10 cellular contexts compared by ENCODE assay signal in the genomic region with DNA sequence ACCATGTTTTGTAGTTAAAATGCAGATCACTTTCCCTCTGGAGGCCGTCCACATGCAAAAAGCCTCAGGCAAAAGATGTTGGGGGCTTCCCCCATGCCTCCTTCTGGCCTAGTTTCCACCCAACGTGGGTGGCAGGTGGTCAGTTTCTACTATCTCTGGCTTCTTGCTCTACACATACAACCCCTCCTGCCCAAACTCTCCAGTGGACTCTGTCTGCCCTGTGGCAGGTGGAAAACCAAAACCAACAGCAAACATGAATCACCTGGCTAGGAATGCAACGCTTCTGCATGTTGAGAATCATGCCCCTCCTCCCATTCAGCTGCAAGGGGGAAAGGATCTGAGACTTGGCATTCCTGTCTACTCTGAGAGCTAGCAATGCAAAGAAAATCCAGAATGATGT.
DNase-seq lines count a peak whose midpoint lies in the region; ATAC-seq and TF ChIP-seq lines count a peak whose summit lies in the region.
"Had no signal": no experiment of that assay in that cellular context is flagged by ENCODE, and none has a peak within 500 bp of the region (broad histone marks: within the 10 kb centered on the region; RNA-seq: fewer than 3 reads in every experiment).

No MANE protein-coding gene starts in this region.

- H3K9me3 Mint-ChIP-seq in naive thymus-derived CD8-positive, alpha-beta T cell = no peaks in the 10 kb centered on the region

- H3K4me3 ChIP-seq in HUES6 (ENCODE audit: low read depth, low read length) = no peak overlapping the region
- H3K4me3 ChIP-seq: GM23248 had no signal

- H3K4me3 Mint-ChIP-seq in naive thymus-derived CD8-positive, alpha-beta T cell = no peak overlapping the region

- peaks cover 3% of the 10 kb centered on the region; the same call in 1 of the 2 replicates for H3K36me3 ChIP-seq in HUES6 (ENCODE audit: control insufficient read depth, insufficient read depth, low read length)

- peak overlapping the region; percentile 73 for H3K27ac ChIP-seq in HUES6 (ENCODE audit: low read depth, low read length)
- H3K27ac ChIP-seq: GM23248 had no signal

- no peaks in the 10 kb centered on the region for H3K4me1 Mint-ChIP-seq in naive thymus-derived CD8-positive, alpha-beta T cell

- H3K27me3 Mint-ChIP-seq in naive thymus-derived CD8-positive, alpha-beta T cell = no peaks in the 10 kb centered on the region

- TF ChIP-seq CTCF in GM10266 (IDR thresholded peaks at IDR 0.05; ENCODE audit: control insufficient read depth, insufficient read depth, low read depth, missing control alignments) = no peak

- H3K9ac ChIP-seq in HUES6 (ENCODE audit: low read length) = no peak overlapping the region
- H3K9ac ChIP-seq: GM23248 had no signal

- POLR2A ChIA-PET in naive thymus-derived CD8-positive, alpha-beta T cell (lab: Charles Lee) = no interaction called here

- ATAC-seq in GM21717 (IDR thresholded peaks at IDR 0.05; ENCODE audit: unreplicated experiment) = peak; percentile 73
- ATAC-seq in naive thymus-derived CD8-positive, alpha-beta T cell = no peak

- H3K9me3 ChIP-seq in HUES6 (ENCODE audit: control insufficient read depth, insufficient read depth, low read depth, low read length) = no peaks in the 10 kb centered on the region

- H3K27me3 ChIP-seq in HUES6 (ENCODE audit: control insufficient read depth, insufficient read depth, low read length) = no peaks in the 10 kb centered on the region

- H3K4me1 ChIP-seq in HUES6 (ENCODE audit: control insufficient read depth, insufficient read depth, low read length) = peaks cover 11% of the 10 kb centered on the region

- peaks cover 0 to 6% (median 0%) of the 10 kb centered on the region in 3 donors for H3K36me3 Mint-ChIP-seq in naive thymus-derived CD8-positive, alpha-beta T cell

- H3K27ac Mint-ChIP-seq in naive thymus-derived CD8-positive, alpha-beta T cell = no peak overlapping the region

- DNase-seq in GM10266 (ENCODE audit: extremely low spot score) (peak; percentile 23), kidney glomerular epithelial cell (lab: John Stamatoyannopoulos, UW) (peak; percentile 54), activated gamma-delta T cell treated with Interleukin-2 at 50 U/mL for 16 hours (no peak), amniotic stem cell (lab: John Stamatoyannopoulos, UW) (no peak)
- no peak for DNase-seq in effector CD8-positive, alpha-beta T cell (lab: John Stamatoyannopoulos, UW)
- no peak for DNase-seq in naive thymus-derived CD8-positive, alpha-beta T cell
- DNase-seq: activated effector memory CD4-positive, alpha-beta T cell treated with Interleukin-2 at 50 U/mL for 16 hours; GM23248 had no signal

Comparison
In these comparisons a context has a peak if more than half of its experiments do, and no peak if none do; other contexts are left out.
1. DNase-seq: peak in GM10266 (single experiment) and kidney glomerular epithelial cell (single experiment); none in activated gamma-delta T cell treated with Interleukin-2 at 50 U/mL for 16 hours (single experiment), effector CD8-positive, alpha-beta T cell (single experiment), naive thymus-derived CD8-positive, alpha-beta T cell (0 of 10) and amniotic stem cell (single experiment).